Comparison of ENCODE assay signal across 15 cellular contexts in genomic region chrX:142084611-142085010, GRCh38.
DNase-seq lines count a peak whose midpoint lies in the region; ATAC-seq and FAIRE-seq lines count a peak whose summit lies in the region.
"Had no signal": no experiment of that assay in that cellular context is flagged by ENCODE, and none has a peak within 500 bp of the region (broad histone marks: within the 10 kb centered on the region; RNA-seq: fewer than 3 reads in every experiment).

No MANE protein-coding gene starts in this region.

- no peak for ATAC-seq in HG03280 (IDR thresholded peaks at IDR 0.05; ENCODE audit: unreplicated experiment)

- DNase-seq in COLO829 (ENCODE audit: low spot score) = peak; percentile 4
- peak; percentile 1 for DNase-seq in RPMI7951 (ENCODE audit: low read depth)
- DNase-seq in left kidney (ENCODE audit: low read depth, low spot score) = peak; percentile 12
- no peak for DNase-seq in urothelium cell line (ENCODE audit: low spot score)
- DNase-seq in activated gamma-delta T cell (lab: John Stamatoyannopoulos, UW) = no peak
- DNase-seq: 8988T; ACHN; Calu3; CD4-positive, CD25-positive, alpha-beta regulatory T cell; DMS 273 treated with DMSO at 0.1 percent for 48 hours; GOT3; H9 had no signal

- FAIRE-seq in endometrium (lab: Jason Lieb, UNC) = peak; percentile 92
- no peak for FAIRE-seq in urothelium cell line (lab: Jason Lieb, UNC)
- FAIRE-seq: GM12891 had no signal

Comparison
In these comparisons a context has a peak if more than half of its experiments do, and no peak if none do; other contexts are left out.
1. DNase-seq: peak in COLO829 (single experiment), RPMI7951 (single experiment) and left kidney (single experiment); none in urothelium cell line (single experiment) and activated gamma-delta T cell (single experiment).